In the genomic region with DNA sequence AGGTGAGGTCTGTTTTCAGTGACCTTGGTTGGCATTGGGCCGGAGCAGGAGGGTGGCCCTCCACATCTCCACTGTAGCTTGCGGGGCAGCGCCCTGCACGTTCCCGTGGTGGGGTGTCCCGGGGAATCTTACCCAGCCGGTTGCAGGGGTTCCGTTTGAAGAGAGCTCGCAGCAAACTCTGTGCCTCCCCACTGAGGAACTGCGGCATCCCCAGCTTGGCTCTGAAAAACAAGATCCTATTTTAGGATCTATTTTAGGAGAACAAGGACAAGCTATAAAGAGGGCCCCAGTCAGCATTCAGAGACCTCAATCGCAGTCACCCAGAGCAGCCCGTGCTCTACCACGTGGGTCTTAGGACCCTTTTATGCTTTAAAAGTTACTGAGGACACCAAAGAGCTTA, we compare ENCODE assay signal across 9 cellular contexts.
A peak's percentile ranks its signal among the peaks of the same experiment; 100 is the strongest.
DNase-seq lines count a peak whose midpoint lies in the region; ATAC-seq and TF ChIP-seq lines count a peak whose summit lies in the region.
"Had no signal": no experiment of that assay in that cellular context is flagged by ENCODE, and none has a peak within 500 bp of the region (broad histone marks: within the 10 kb centered on the region; RNA-seq: fewer than 3 reads in every experiment).

No MANE protein-coding gene starts in this region.

- H3K4me1 ChIP-seq in DOHH2 (ENCODE audit: control insufficient read depth, low read length) (peaks cover 59% of the 10 kb centered on the region), right atrium auricular region (peaks cover 0 to 7% of the 10 kb centered on the region in 2 donors), spleen (peaks cover 3 to 29% (median 20%) of the 10 kb centered on the region in 6 donors), Caco-2 (no peaks in the 10 kb centered on the region)

- BruUV-seq in Caco-2 (replicated peaks; lab: Mats Ljungman, UMichigan), result no TSS peak

- H3K9me2 ChIP-seq in DOHH2 (replicated peaks; ENCODE audit: control insufficient read depth, low read length), result no peaks in the 10 kb centered on the region

- CTCF ChIA-PET in activated CD4-positive, alpha-beta memory T cell treated with anti-CD3 and anti-CD28 coated beads for 36 hours (lab: Charles Lee), result interaction anchor here (0.9 to 1.4 kb wide), 4 partner anchors 88 to 653 kb away, joined by 3 to 5 read pairs (median 4); no protein-coding TSS in a partner anchor
- CTCF ChIA-PET in Caco-2 (lab: Charles Lee), result no interaction called here

- no peaks in the 10 kb centered on the region for H3K79me2 ChIP-seq in DOHH2 (ENCODE audit: control insufficient read depth, low read length)

- peaks cover 3% of the 10 kb centered on the region; the same call in 1 of the 2 replicates for H3F3A ChIP-seq in DOHH2 (ENCODE audit: control insufficient read depth, insufficient read depth)

- H3K27ac Mint-ChIP-seq in activated CD4-positive, alpha-beta memory T cell treated with anti-CD3 and anti-CD28 coated beads for 36 hours, result peak overlapping the region; percentile 97
- no peak overlapping the region for H3K27ac Mint-ChIP-seq in Caco-2 (ENCODE audit: unreplicated experiment)
- no peak overlapping the region for H3K27ac Mint-ChIP-seq in activated T-helper 1 cell treated with anti-CD3 and anti-CD28 coated beads, Interleukin-12 subunit alpha, Interleukin-12 subunit beta, Interleukin-2, Interleukin-4 antibody, amounts not matched to agents 30 ng/mL and 10 ng/mL and 1 ng/mL, durations not matched to agents 14 hours and 24 hours and 36 hours

- H3K4me2 ChIP-seq in DOHH2 (ENCODE audit: low read length), result peak overlapping the region; percentile 69

- H3K36me3 ChIP-seq in DOHH2 (ENCODE audit: control insufficient read depth, low read length), result peaks cover 3% of the 10 kb centered on the region; the same call in 1 of the 2 replicates
- H3K36me3 ChIP-seq in right atrium auricular region, result peaks cover 14% of the 10 kb centered on the region
- peaks cover 0 to 72% (median 1%) of the 10 kb centered on the region in 6 donors for H3K36me3 ChIP-seq in spleen
- no peaks in the 10 kb centered on the region for H3K36me3 ChIP-seq in Caco-2 (ENCODE audit: control insufficient read depth, insufficient read depth, low read length)

- no peaks in the 10 kb centered on the region for H3K9me3 Mint-ChIP-seq in activated CD4-positive, alpha-beta memory T cell treated with anti-CD3 and anti-CD28 coated beads for 36 hours
- no peaks in the 10 kb centered on the region for H3K9me3 Mint-ChIP-seq in Caco-2 (ENCODE audit: unreplicated experiment)
- peaks cover 17% of the 10 kb centered on the region for H3K9me3 Mint-ChIP-seq in activated T-helper 1 cell treated with anti-CD3 and anti-CD28 coated beads, Interleukin-12 subunit alpha, Interleukin-12 subunit beta, Interleukin-2, Interleukin-4 antibody, amounts not matched to agents 30 ng/mL and 10 ng/mL and 1 ng/mL, durations not matched to agents 14 hours and 24 hours and 36 hours

- H3K27ac ChIP-seq in DOHH2 (ENCODE audit: low read depth, low read length) (peak overlapping the region; percentile 85), right atrium auricular region (peak overlapping the region; percentile 9 to 33), spleen (peak overlapping the region; percentile 65 to 85 (median 82))

- H3K27me3 ChIP-seq in DOHH2 (ENCODE audit: control insufficient read depth, low read length) (no peaks in the 10 kb centered on the region), right atrium auricular region (no peaks in the 10 kb centered on the region), spleen (replicated peaks in 1 of 7) (no peaks in the 10 kb centered on the region), Caco-2 (replicated peaks; ENCODE audit: control insufficient read depth, insufficient read depth, low read length) (no peaks in the 10 kb centered on the region; the same call in 1 of the 2 replicates)

- no peaks in the 10 kb centered on the region for H4K20me1 ChIP-seq in DOHH2 (ENCODE audit: control insufficient read depth, insufficient read depth, low read depth, low read length)

- TF ChIP-seq CTCF in DOHH2 (IDR thresholded peaks at IDR 0.05; ENCODE audit: low read depth, low read length, poor library complexity, severe bottlenecking) (no peak), right atrium auricular region (IDR thresholded peaks at IDR 0.05) (no peak), spleen (IDR thresholded peaks at IDR 0.05 in 8 of 11, conservative IDR thresholded peaks at IDR 0.05 in 3 of 11) (no peak), Caco-2 (IDR thresholded peaks at IDR 0.05; ENCODE audit: insufficient read depth in 1 of 2, low read depth in 1 of 2, low read length in 1 of 2, severe bottlenecking in 1 of 2, unreplicated experiment in 1 of 2) (no peak)

- H3K4me3 Mint-ChIP-seq in activated CD4-positive, alpha-beta memory T cell treated with anti-CD3 and anti-CD28 coated beads for 36 hours, result peak overlapping the region; percentile 71
- no peak overlapping the region for H3K4me3 Mint-ChIP-seq in Caco-2 (ENCODE audit: unreplicated experiment)
- H3K4me3 Mint-ChIP-seq in activated T-helper 1 cell treated with anti-CD3 and anti-CD28 coated beads, Interleukin-12 subunit alpha, Interleukin-12 subunit beta, Interleukin-2, Interleukin-4 antibody, amounts not matched to agents 30 ng/mL and 10 ng/mL and 1 ng/mL, durations not matched to agents 14 hours and 24 hours and 36 hours, result no peak overlapping the region

- 92 to 96% (median 93%) methylated on average over 5 to 13 of the region's 13 CpGs for WGBS in spleen, 5 donors

- POLR2A ChIA-PET in activated CD4-positive, alpha-beta memory T cell treated with anti-CD3 and anti-CD28 coated beads for 36 hours (lab: Charles Lee), result interaction anchor here (1.0 kb wide), 1 partner anchor 138 kb away, joined by 5 read pairs; no protein-coding TSS in a partner anchor
- POLR2A ChIA-PET in Caco-2 (lab: Charles Lee), result no interaction called here

- TF ChIP-seq POLR2A in spleen (IDR thresholded peaks at IDR 0.05), result no peak

- peaks cover 8% of the 10 kb centered on the region for H3K36me3 Mint-ChIP-seq in activated CD4-positive, alpha-beta memory T cell treated with anti-CD3 and anti-CD28 coated beads for 36 hours
- no peaks in the 10 kb centered on the region for H3K36me3 Mint-ChIP-seq in Caco-2 (ENCODE audit: insufficient read depth, unreplicated experiment)
- peaks cover 10% of the 10 kb centered on the region for H3K36me3 Mint-ChIP-seq in activated T-helper 1 cell treated with anti-CD3 and anti-CD28 coated beads, Interleukin-12 subunit alpha, Interleukin-12 subunit beta, Interleukin-2, Interleukin-4 antibody, amounts not matched to agents 30 ng/mL and 10 ng/mL and 1 ng/mL, durations not matched to agents 14 hours and 24 hours and 36 hours (ENCODE audit: low read depth)

- H3K4me3 ChIP-seq in DOHH2 (ENCODE audit: low read length), result peak overlapping the region; percentile 53
- no peak overlapping the region for H3K4me3 ChIP-seq in right atrium auricular region
- peak overlapping the region in 1 of 8 donors; percentile 45 for H3K4me3 ChIP-seq in spleen
- H3K4me3 ChIP-seq in Caco-2 (ENCODE audit: low read depth, low read length), result no peak overlapping the region

- H3K9me3 ChIP-seq in DOHH2 (ENCODE audit: control insufficient read depth, insufficient read depth, low read length), result peaks cover 6% of the 10 kb centered on the region; the same call in 1 of the 2 replicates
- H3K9me3 ChIP-seq in right atrium auricular region, result no peaks in the 10 kb centered on the region
- H3K9me3 ChIP-seq in spleen, result no peaks in the 10 kb centered on the region
- no peaks in the 10 kb centered on the region for H3K9me3 ChIP-seq in Caco-2

- peaks cover 20% of the 10 kb centered on the region for H3K4me1 Mint-ChIP-seq in activated CD4-positive, alpha-beta memory T cell treated with anti-CD3 and anti-CD28 coated beads for 36 hours (ENCODE audit: low read depth)
- no peaks in the 10 kb centered on the region for H3K4me1 Mint-ChIP-seq in Caco-2 (ENCODE audit: low read depth, unreplicated experiment)
- H3K4me1 Mint-ChIP-seq in activated T-helper 1 cell treated with anti-CD3 and anti-CD28 coated beads, Interleukin-12 subunit alpha, Interleukin-12 subunit beta, Interleukin-2, Interleukin-4 antibody, amounts not matched to agents 30 ng/mL and 10 ng/mL and 1 ng/mL, durations not matched to agents 14 hours and 24 hours and 36 hours (ENCODE audit: low read depth), result peaks cover 14% of the 10 kb centered on the region

- no peak for ATAC-seq in left lobe of liver

- no peaks in the 10 kb centered on the region for H3K27me3 Mint-ChIP-seq in activated CD4-positive, alpha-beta memory T cell treated with anti-CD3 and anti-CD28 coated beads for 36 hours
- peaks cover 7% of the 10 kb centered on the region for H3K27me3 Mint-ChIP-seq in Caco-2 (ENCODE audit: insufficient read depth, unreplicated experiment)
- peaks cover 1% of the 10 kb centered on the region for H3K27me3 Mint-ChIP-seq in activated T-helper 1 cell treated with anti-CD3 and anti-CD28 coated beads, Interleukin-12 subunit alpha, Interleukin-12 subunit beta, Interleukin-2, Interleukin-4 antibody, amounts not matched to agents 30 ng/mL and 10 ng/mL and 1 ng/mL, durations not matched to agents 14 hours and 24 hours and 36 hours (ENCODE audit: insufficient read depth)

- intact Hi-C loops in activated CD4-positive, alpha-beta memory T cell treated with anti-CD3 and anti-CD28 coated beads for 36 hours (cut with micrococcal nuclease), result loop anchor here (1.0 to 10.0 kb wide), 6 partner anchors 11 to 466 kb away; partner anchors contain the start of genes RNASET2, RPS6KA2 and SFT2D1
- intact Hi-C loops in spleen (cut with DNase I; ENCODE audit: low total_unique reads) (no loop called here), Caco-2 (cut with micrococcal nuclease; ENCODE audit: unreplicated experiment) (no loop called here)
- intact Hi-C loops in activated T-helper 1 cell treated with anti-CD3 and anti-CD28 coated beads, Interleukin-12 subunit alpha, Interleukin-12 subunit beta, Interleukin-2, Interleukin-4 antibody, amounts not matched to agents 30 ng/mL and 10 ng/mL and 1 ng/mL, durations not matched to agents 14 hours and 24 hours and 36 hours (cut with micrococcal nuclease), result loop anchor here (1.0 to 2.0 kb wide), 2 partner anchors 53 to 70 kb away; no protein-coding TSS in a partner anchor

- DNase-seq in activated CD4-positive, alpha-beta memory T cell treated with anti-CD3 and anti-CD28 coated beads for 36 hours, result no peak
- no peak for DNase-seq in right atrium auricular region (ENCODE audit: low spot score)
- peak; percentile 82 for DNase-seq in spleen
- DNase-seq in left lobe of liver (ENCODE audit: low spot score), result no peak
- DNase-seq in SW 1271 (lab: John Stamatoyannopoulos, UW), result no peak
- no peak for DNase-seq in Caco-2
- DNase-seq in activated T-helper 1 cell treated with anti-CD3 and anti-CD28 coated beads, Interleukin-12 subunit alpha, Interleukin-12 subunit beta, Interleukin-2, Interleukin-4 antibody, amounts not matched to agents 30 ng/mL and 10 ng/mL and 1 ng/mL, durations not matched to agents 14 hours and 24 hours and 36 hours (ENCODE audit: low spot score), result no peak
- DNase-seq: NCI-H1694 had no signal

Comparison
In these comparisons a context has a peak if more than half of its experiments do, and no peak if none do; other contexts are left out.
1. H3K27ac ChIP-seq: peak in every context shown above with its lines; median percentile 85 in DOHH2; 82 in spleen; 21 in right atrium auricular region.
2. intact Hi-C loops: an anchor here in activated CD4-positive, alpha-beta memory T cell treated with anti-CD3 and anti-CD28 coated beads for 36 hours (1.0 to 10.0 kb wide) and activated T-helper 1 cell treated with anti-CD3 and anti-CD28 coated beads, Interleukin-12 subunit alpha, Interleukin-12 subunit beta, Interleukin-2, Interleukin-4 antibody, amounts not matched to agents 30 ng/mL and 10 ng/mL and 1 ng/mL, durations not matched to agents 14 hours and 24 hours and 36 hours (1.0 to 2.0 kb wide); none called in spleen and Caco-2.